1 cellular context compared by ENCODE assay signal in genomic region chr3:4744405-4745239, GRCh38.
TF ChIP-seq lines count a peak whose summit lies in the region.

No MANE protein-coding gene starts in this region.

TF ChIP-seq in HEK293, 187 proteins besides CTCF, POLR2A, EP300 and RAD21 (continued from another document):
- no peak for TF ChIP-seq ZNF670 (tag by site-specific recombination; IDR thresholded peaks at IDR 0.05; ENCODE audit: low read depth)
- TF ChIP-seq ZBTB20 (tag by site-specific recombination; IDR thresholded peaks at IDR 0.05), result no peak
